ENCODE assay signal across 1 cellular context in the genomic region with DNA sequence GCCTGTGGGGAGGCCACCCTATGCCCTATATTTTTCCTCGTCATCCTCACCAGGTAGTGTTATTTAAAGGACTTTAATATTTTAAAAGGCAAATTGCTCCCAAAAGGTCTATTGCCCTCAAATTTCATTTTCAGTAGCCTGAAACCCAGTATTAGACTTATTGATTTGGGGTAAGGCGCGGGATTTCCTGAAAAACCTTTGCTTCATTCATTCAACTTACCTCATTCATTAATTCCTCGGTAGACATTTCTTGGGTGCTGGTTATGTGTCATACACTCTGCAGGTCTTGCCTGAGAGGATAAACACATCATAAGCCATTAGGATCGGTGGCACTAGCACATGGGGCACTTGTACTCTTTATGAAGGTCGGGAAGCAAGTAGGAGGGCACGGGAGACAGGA.
TF ChIP-seq lines count a peak whose summit lies in the region.

No MANE protein-coding gene starts in this region.

TF ChIP-seq in K562, 482 proteins besides CTCF, POLR2A, EP300 and RAD21:
- TF ChIP-seq ZNF24 (IDR thresholded peaks at IDR 0.05) (peak; percentile 64; the same call in 1 of the 2 replicates), MNT (conservative IDR thresholded peaks at IDR 0.05) (no peak)
